Comparison of ENCODE assay signal across 20 cellular contexts in the genomic region with DNA sequence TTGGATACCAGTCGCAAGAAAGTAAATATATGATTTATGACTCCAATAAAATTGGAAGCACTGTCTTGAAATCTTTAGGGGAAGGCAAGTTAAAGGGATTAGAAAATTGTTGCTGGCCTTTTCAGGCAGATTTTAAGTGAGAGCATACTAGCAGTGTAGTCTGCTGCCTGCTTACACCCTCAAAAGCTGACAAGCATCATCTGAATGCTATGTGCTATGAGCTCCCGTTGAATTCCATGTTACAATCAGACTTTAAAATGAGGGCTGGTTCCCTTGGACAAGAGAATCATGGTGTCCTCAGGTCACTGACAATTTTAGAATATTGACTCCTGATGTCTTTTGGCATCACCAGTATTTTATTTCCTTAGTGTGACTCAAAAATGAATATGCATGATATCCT.
DNase-seq lines count a peak whose midpoint lies in the region; ATAC-seq and TF ChIP-seq lines count a peak whose summit lies in the region.
"Had no signal": no experiment of that assay in that cellular context is flagged by ENCODE, and none has a peak within 500 bp of the region (broad histone marks: within the 10 kb centered on the region; RNA-seq: fewer than 3 reads in every experiment).

No MANE protein-coding gene starts in this region.

- no TSS peak for BruUV-seq in Panc1 (replicated peaks; lab: Mats Ljungman, UMichigan)

- TF ChIP-seq CTCF in Panc1 (IDR thresholded peaks at IDR 0.05) (no peak), fibroblast of the aortic adventitia (IDR thresholded peaks at IDR 0.05; ENCODE audit: insufficient read depth, low read length) (no peak)

- H2AFZ ChIP-seq in neuronal stem cell (ENCODE audit: low read length), result peak overlapping the region; percentile 79

- peak; percentile 68 for DNase-seq in DMS114 treated with DMSO at 0.1 percent for 48 hours (lab: John Stamatoyannopoulos, UW; ENCODE audit: unreplicated experiment)
- no peak for DNase-seq in Panc1 (ENCODE audit: low read depth, low spot score)
- DNase-seq in fibroblast of the aortic adventitia (ENCODE audit: low read depth), result peak; percentile 35
- DNase-seq in neuronal stem cell (ENCODE audit: low spot score), result no peak
- DNase-seq in HPDE6-E6E7 (ENCODE audit: extremely low spot score), result no peak
- no peak for DNase-seq in activated CD4-positive, alpha-beta T cell treated with anti-CD3 and anti-CD28 coated beads, Interleukin-2, amount 50 U/mL, for 1 hour
- DNase-seq in left cardiac atrium, result no peak
- DNase-seq: DMS 273 treated with DMSO at 0.1 percent for 48 hours, EL, Kasumi-1, MM.1S, NCI-H1092 treated with DMSO at 0.1 percent for 48 hours, NCI-H1694, OCI-M1, RPMI8226, SIG-M5 had no signal

- H2BK12ac ChIP-seq in neuronal stem cell (ENCODE audit: low read length), result no peak overlapping the region

- no peak overlapping the region for H3K14ac ChIP-seq in neuronal stem cell (ENCODE audit: low read length)

- CTCF ChIA-PET in Panc1 (lab: Charles Lee), result no interaction called here

- H3K23ac ChIP-seq in neuronal stem cell (ENCODE audit: low read depth, low read length, poor library complexity), result no peak overlapping the region

- no peak overlapping the region for H4K91ac ChIP-seq in neuronal stem cell (ENCODE audit: low read depth, low read length, poor library complexity)

- H3K4me1 ChIP-seq in Panc1 (ENCODE audit: control insufficient read depth, insufficient read depth, low read length), result no peaks in the 10 kb centered on the region; the same call in 1 of the 2 replicates
- H3K4me1 ChIP-seq in neuronal stem cell (ENCODE audit: control insufficient read depth in 2 of 2, insufficient read depth in 1 of 2, low read depth in 1 of 2, low read length in 2 of 2), result peaks cover 4 to 8% of the 10 kb centered on the region in 2 donors
- H3K4me1 ChIP-seq: HAP-1 had no signal

- in situ Hi-C loops in Panc1 (cut with HindIII; ENCODE audit: low pct_unique_long_range_greater_than_20kb, low sequenced_read_pairs), result no loop called here

- H2BK120ac ChIP-seq in neuronal stem cell (ENCODE audit: low read depth, low read length), result no peak overlapping the region

- H3K4me3 ChIP-seq in Panc1 (ENCODE audit: low read depth in 2 of 2, low read length in 2 of 2), result no peak overlapping the region
- no peak overlapping the region for H3K4me3 ChIP-seq in fibroblast of the aortic adventitia (ENCODE audit: low read depth, low read length)
- H3K4me3 ChIP-seq in neuronal stem cell (ENCODE audit: low read length in 2 of 2), result no peak overlapping the region
- H3K4me3 ChIP-seq: A549, HAP-1 had no signal

- no peak overlapping the region for H2BK5ac ChIP-seq in neuronal stem cell (ENCODE audit: low read length)

- WGBS in neuronal stem cell (ENCODE audit: extremely low coverage in 2 of 2, insufficient read length in 2 of 2, insufficient replicate concordance in 1 of 2), 2 donors, result no CpG with 5 or more reads among the region's 2 CpGs

- no peak overlapping the region for H2AK5ac ChIP-seq in neuronal stem cell (ENCODE audit: low read depth, low read length)

- no peaks in the 10 kb centered on the region for H3K27me3 ChIP-seq in Panc1 (ENCODE audit: control insufficient read depth, insufficient read depth, low read length)
- no peaks in the 10 kb centered on the region for H3K27me3 ChIP-seq in neuronal stem cell (ENCODE audit: control insufficient read depth in 3 of 3, insufficient read depth in 3 of 3, low read depth in 1 of 3, low read length in 3 of 3)

- H3K9ac ChIP-seq in neuronal stem cell (ENCODE audit: low read depth, low read length, poor library complexity), result no peak overlapping the region

- no peak overlapping the region for H3K4ac ChIP-seq in neuronal stem cell (ENCODE audit: low read length)

- ATAC-seq in Panc1 (no peak), HG02759 (IDR thresholded peaks at IDR 0.05; ENCODE audit: unreplicated experiment) (no peak), left cardiac atrium (no peak)
- ATAC-seq: A549 had no signal

- intact Hi-C loops in Panc1 (cut with micrococcal nuclease; ENCODE audit: unreplicated experiment), result no loop called here
- intact Hi-C loops in left cardiac atrium (cut with DNase I), result loop anchor here in 1 of 2 donors (10.0 kb wide), 1 partner anchor 245 kb away; no protein-coding TSS in a partner anchor

- H4K8ac ChIP-seq in neuronal stem cell (ENCODE audit: low read depth, low read length), result no peak overlapping the region

- no peak overlapping the region for H3K18ac ChIP-seq in neuronal stem cell (ENCODE audit: low read length)

- no peaks in the 10 kb centered on the region for H3K79me1 ChIP-seq in neuronal stem cell (ENCODE audit: low read depth, low read length)

- H3K36me3 ChIP-seq in Panc1 (ENCODE audit: control insufficient read depth, insufficient read depth, low read length) (no peaks in the 10 kb centered on the region), neuronal stem cell (replicated peaks in 1 of 2; ENCODE audit: control insufficient read depth in 2 of 2, insufficient read depth in 2 of 2, low read length in 2 of 2) (no peaks in the 10 kb centered on the region)
- H3K36me3 ChIP-seq: HAP-1 had no signal

- peak overlapping the region; percentile 41; the same call in 1 of the 2 replicates for H3K27ac ChIP-seq in Panc1 (ENCODE audit: low read length)
- H3K27ac ChIP-seq in neuronal stem cell (replicated peaks; ENCODE audit: low read length), result no peak overlapping the region
- H3K27ac ChIP-seq: A549, C4-2B had no signal

- no peak overlapping the region for H3K4me2 ChIP-seq in neuronal stem cell (ENCODE audit: insufficient read depth, low read length, poor library complexity, severe bottlenecking)
- H3K4me2 ChIP-seq: A549 had no signal

- POLR2A ChIA-PET in Panc1 (lab: Charles Lee), result no interaction called here

- no peak overlapping the region for H2BK15ac ChIP-seq in neuronal stem cell (ENCODE audit: low read length)

- no peaks in the 10 kb centered on the region for H3K9me3 ChIP-seq in Panc1 (ENCODE audit: control insufficient read depth, insufficient read depth, low read depth, low read length)
- H3K9me3 ChIP-seq in neuronal stem cell (replicated peaks in 1 of 2; ENCODE audit: control insufficient read depth in 2 of 2, insufficient read depth in 1 of 2, low read depth in 1 of 2, low read length in 2 of 2), result no peaks in the 10 kb centered on the region
- H3K9me3 ChIP-seq: A549, HAP-1 had no signal

Comparison
In these comparisons a context has a peak if more than half of its experiments do, and no peak if none do; other contexts are left out.
1. DNase-seq: peak in DMS114 treated with DMSO at 0.1 percent for 48 hours (single experiment) and fibroblast of the aortic adventitia (single experiment); none in Panc1 (single experiment), neuronal stem cell (single experiment), HPDE6-E6E7 (single experiment), activated CD4-positive, alpha-beta T cell treated with anti-CD3 and anti-CD28 coated beads, Interleukin-2, amount 50 U/mL, for 1 hour (single experiment) and left cardiac atrium (single experiment).